ENCODE assay signal across 1 cellular context in the genomic region with DNA sequence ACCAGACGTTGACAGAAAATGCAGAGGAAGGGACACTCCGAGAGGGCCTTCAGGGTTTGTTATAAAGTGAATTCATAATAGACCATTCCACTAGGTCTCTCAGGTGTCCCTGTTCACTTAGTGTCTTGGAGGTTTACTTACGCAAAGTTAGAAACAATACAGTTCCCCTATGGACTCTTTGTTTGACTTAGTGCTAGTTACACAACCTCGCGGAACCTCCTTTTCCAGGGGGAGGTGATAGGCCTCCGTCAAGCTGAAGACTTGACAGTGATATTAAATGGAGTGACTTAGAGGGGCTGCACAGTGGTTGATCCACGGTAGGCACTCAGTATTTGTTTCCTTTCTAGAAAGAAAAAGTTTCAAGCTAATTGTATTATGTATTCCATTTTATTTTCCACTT.
A peak's percentile ranks its signal among the peaks of the same experiment; 100 is the strongest.
TF ChIP-seq lines count a peak whose summit lies in the region.

No MANE protein-coding gene starts in this region.

TF ChIP-seq in HepG2, 621 proteins besides CTCF, POLR2A, EP300 and RAD21 (continues in another document):
- TF ChIP-seq ZNF432 (CRISPR knock-in tag; IDR thresholded peaks at IDR 0.05; ENCODE audit: borderline replicate concordance) (no peak), ESRRA (CRISPR knock-in tag; IDR thresholded peaks at IDR 0.05; ENCODE audit: low read depth) (no peak), SAP130 (CRISPR knock-in tag; IDR thresholded peaks at IDR 0.05; ENCODE audit: low read depth) (peak; percentile 58; the same call in 1 of the 2 replicates), SOX6 (IDR thresholded peaks at IDR 0.05) (no peak), SOX6 (CRISPR knock-in tag; IDR thresholded peaks at IDR 0.05) (peak; percentile 69; the same call in 1 of the 2 replicates), ZNF746 (CRISPR knock-in tag; IDR thresholded peaks at IDR 0.05) (no peak), TAF1 (CRISPR knock-in tag; IDR thresholded peaks at IDR 0.05) (no peak), ZNF781 (CRISPR knock-in tag; IDR thresholded peaks at IDR 0.05; ENCODE audit: borderline replicate concordance, not compliant biosample characterization) (no peak), MYC (CRISPR knock-in tag; IDR thresholded peaks at IDR 0.05; ENCODE audit: borderline replicate concordance) (no peak), ZNF564 (CRISPR knock-in tag; IDR thresholded peaks at IDR 0.05) (no peak), BRCA1 (CRISPR knock-in tag; IDR thresholded peaks at IDR 0.05) (no peak), ERF (CRISPR knock-in tag; IDR thresholded peaks at IDR 0.05) (0 out of 2 replicates have a peak, but pooled peaks have one; percentile 24), ZMYM2 (CRISPR knock-in tag; IDR thresholded peaks at IDR 0.05) (no peak), HNRNPL (IDR thresholded peaks at IDR 0.05; ENCODE audit: low read depth, low read length) (no peak), ARNTL (CRISPR knock-in tag; IDR thresholded peaks at IDR 0.05) (no peak), ZFP90 (CRISPR knock-in tag; IDR thresholded peaks at IDR 0.05; ENCODE audit: borderline replicate concordance) (no peak), RBM22 (optimal IDR thresholded peaks at IDR 0.05; ENCODE audit: low read length) (no peak), SP140L (CRISPR knock-in tag; IDR thresholded peaks at IDR 0.05; ENCODE audit: borderline replicate concordance) (no peak), SNAI1 (CRISPR knock-in tag; IDR thresholded peaks at IDR 0.05; ENCODE audit: borderline replicate concordance) (no peak), ZFP36L1 (CRISPR knock-in tag; IDR thresholded peaks at IDR 0.05) (no peak), ZNF567 (CRISPR knock-in tag; IDR thresholded peaks at IDR 0.05; ENCODE audit: borderline replicate concordance) (no peak), CEBPB (IDR thresholded peaks at IDR 0.05; ENCODE audit: borderline replicate concordance, low read depth, low read length) (peak; percentile 68; the same call in 1 of the 2 replicates), ZSCAN29 (CRISPR knock-in tag; conservative IDR thresholded peaks at IDR 0.05) (no peak), ARNT2 (CRISPR knock-in tag; IDR thresholded peaks at IDR 0.05; ENCODE audit: low read depth) (no peak)
- TF ChIP-seq, protein P1, sequence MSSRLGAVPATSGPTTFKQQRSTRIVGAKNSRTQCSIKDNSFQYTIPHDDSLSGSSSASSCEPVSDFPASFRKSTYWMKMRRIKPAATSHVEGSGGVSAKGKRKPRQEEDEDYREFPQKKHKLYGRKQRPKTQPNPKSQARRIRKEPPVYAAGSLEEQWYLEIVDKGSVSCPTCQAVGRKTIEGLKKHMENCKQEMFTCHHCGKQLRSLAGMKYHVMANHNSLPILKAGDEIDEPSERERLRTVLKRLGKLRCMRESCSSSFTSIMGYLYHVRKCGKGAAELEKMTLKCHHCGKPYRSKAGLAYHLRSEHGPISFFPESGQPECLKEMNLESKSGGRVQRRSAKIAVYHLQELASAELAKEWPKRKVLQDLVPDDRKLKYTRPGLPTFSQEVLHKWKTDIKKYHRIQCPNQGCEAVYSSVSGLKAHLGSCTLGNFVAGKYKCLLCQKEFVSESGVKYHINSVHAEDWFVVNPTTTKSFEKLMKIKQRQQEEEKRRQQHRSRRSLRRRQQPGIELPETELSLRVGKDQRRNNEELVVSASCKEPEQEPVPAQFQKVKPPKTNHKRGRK (CRISPR knock-in tag; IDR thresholded peaks at IDR 0.05): no peak
- TF ChIP-seq, protein P2, sequence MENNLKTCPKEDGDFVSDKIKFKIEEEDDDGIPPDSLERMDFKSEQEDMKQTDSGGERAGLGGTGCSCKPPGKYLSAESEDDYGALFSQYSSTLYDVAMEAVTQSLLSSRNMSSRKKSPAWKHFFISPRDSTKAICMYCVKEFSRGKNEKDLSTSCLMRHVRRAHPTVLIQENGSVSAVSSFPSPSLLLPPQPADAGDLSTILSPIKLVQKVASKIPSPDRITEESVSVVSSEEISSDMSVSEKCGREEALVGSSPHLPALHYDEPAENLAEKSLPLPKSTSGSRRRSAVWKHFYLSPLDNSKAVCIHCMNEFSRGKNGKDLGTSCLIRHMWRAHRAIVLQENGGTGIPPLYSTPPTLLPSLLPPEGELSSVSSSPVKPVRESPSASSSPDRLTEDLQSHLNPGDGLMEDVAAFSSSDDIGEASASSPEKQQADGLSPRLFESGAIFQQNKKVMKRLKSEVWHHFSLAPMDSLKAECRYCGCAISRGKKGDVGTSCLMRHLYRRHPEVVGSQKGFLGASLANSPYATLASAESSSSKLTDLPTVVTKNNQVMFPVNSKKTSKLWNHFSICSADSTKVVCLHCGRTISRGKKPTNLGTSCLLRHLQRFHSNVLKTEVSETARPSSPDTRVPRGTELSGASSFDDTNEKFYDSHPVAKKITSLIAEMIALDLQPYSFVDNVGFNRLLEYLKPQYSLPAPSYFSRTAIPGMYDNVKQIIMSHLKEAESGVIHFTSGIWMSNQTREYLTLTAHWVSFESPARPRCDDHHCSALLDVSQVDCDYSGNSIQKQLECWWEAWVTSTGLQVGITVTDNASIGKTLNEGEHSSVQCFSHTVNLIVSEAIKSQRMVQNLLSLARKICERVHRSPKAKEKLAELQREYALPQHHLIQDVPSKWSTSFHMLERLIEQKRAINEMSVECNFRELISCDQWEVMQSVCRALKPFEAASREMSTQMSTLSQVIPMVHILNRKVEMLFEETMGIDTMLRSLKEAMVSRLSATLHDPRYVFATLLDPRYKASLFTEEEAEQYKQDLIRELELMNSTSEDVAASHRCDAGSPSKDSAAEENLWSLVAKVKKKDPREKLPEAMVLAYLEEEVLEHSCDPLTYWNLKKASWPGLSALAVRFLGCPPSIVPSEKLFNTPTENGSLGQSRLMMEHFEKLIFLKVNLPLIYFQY (CRISPR knock-in tag; IDR thresholded peaks at IDR 0.05; ENCODE audit: borderline replicate concordance): no peak
- TF ChIP-seq, protein P3, sequence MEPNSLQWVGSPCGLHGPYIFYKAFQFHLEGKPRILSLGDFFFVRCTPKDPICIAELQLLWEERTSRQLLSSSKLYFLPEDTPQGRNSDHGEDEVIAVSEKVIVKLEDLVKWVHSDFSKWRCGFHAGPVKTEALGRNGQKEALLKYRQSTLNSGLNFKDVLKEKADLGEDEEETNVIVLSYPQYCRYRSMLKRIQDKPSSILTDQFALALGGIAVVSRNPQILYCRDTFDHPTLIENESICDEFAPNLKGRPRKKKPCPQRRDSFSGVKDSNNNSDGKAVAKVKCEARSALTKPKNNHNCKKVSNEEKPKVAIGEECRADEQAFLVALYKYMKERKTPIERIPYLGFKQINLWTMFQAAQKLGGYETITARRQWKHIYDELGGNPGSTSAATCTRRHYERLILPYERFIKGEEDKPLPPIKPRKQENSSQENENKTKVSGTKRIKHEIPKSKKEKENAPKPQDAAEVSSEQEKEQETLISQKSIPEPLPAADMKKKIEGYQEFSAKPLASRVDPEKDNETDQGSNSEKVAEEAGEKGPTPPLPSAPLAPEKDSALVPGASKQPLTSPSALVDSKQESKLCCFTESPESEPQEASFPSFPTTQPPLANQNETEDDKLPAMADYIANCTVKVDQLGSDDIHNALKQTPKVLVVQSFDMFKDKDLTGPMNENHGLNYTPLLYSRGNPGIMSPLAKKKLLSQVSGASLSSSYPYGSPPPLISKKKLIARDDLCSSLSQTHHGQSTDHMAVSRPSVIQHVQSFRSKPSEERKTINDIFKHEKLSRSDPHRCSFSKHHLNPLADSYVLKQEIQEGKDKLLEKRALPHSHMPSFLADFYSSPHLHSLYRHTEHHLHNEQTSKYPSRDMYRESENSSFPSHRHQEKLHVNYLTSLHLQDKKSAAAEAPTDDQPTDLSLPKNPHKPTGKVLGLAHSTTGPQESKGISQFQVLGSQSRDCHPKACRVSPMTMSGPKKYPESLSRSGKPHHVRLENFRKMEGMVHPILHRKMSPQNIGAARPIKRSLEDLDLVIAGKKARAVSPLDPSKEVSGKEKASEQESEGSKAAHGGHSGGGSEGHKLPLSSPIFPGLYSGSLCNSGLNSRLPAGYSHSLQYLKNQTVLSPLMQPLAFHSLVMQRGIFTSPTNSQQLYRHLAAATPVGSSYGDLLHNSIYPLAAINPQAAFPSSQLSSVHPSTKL (CRISPR knock-in tag; IDR thresholded peaks at IDR 0.05): peak; percentile 34
- TF ChIP-seq, protein P4, sequence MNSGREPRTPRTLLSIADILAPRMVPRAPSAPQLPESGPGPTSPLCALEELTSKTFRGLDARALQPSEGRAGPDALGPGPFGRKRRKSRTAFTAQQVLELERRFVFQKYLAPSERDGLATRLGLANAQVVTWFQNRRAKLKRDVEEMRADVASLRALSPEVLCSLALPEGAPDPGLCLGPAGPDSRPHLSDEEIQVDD (CRISPR knock-in tag; IDR thresholded peaks at IDR 0.05; ENCODE audit: borderline replicate concordance): no peak
- TF ChIP-seq, protein P5, sequence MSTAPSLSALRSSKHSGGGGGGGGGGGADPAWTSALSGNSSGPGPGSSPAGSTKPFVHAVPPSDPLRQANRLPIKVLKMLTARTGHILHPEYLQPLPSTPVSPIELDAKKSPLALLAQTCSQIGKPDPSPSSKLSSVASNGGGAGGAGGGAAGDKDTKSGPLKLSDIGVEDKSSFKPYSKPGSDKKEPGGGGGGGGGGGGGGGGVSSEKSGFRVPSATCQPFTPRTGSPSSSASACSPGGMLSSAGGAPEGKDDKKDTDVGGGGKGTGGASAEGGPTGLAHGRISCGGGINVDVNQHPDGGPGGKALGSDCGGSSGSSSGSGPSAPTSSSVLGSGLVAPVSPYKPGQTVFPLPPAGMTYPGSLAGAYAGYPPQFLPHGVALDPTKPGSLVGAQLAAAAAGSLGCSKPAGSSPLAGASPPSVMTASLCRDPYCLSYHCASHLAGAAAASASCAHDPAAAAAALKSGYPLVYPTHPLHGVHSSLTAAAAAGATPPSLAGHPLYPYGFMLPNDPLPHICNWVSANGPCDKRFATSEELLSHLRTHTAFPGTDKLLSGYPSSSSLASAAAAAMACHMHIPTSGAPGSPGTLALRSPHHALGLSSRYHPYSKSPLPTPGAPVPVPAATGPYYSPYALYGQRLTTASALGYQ (CRISPR knock-in tag; IDR thresholded peaks at IDR 0.05): no peak
- TF ChIP-seq, protein P6, sequence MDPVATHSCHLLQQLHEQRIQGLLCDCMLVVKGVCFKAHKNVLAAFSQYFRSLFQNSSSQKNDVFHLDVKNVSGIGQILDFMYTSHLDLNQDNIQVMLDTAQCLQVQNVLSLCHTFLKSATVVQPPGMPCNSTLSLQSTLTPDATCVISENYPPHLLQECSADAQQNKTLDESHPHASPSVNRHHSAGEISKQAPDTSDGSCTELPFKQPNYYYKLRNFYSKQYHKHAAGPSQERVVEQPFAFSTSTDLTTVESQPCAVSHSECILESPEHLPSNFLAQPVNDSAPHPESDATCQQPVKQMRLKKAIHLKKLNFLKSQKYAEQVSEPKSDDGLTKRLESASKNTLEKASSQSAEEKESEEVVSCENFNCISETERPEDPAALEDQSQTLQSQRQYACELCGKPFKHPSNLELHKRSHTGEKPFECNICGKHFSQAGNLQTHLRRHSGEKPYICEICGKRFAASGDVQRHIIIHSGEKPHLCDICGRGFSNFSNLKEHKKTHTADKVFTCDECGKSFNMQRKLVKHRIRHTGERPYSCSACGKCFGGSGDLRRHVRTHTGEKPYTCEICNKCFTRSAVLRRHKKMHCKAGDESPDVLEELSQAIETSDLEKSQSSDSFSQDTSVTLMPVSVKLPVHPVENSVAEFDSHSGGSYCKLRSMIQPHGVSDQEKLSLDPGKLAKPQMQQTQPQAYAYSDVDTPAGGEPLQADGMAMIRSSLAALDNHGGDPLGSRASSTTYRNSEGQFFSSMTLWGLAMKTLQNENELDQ (CRISPR knock-in tag; IDR thresholded peaks at IDR 0.05; ENCODE audit: borderline replicate concordance): no peak
- TF ChIP-seq, protein P7, sequence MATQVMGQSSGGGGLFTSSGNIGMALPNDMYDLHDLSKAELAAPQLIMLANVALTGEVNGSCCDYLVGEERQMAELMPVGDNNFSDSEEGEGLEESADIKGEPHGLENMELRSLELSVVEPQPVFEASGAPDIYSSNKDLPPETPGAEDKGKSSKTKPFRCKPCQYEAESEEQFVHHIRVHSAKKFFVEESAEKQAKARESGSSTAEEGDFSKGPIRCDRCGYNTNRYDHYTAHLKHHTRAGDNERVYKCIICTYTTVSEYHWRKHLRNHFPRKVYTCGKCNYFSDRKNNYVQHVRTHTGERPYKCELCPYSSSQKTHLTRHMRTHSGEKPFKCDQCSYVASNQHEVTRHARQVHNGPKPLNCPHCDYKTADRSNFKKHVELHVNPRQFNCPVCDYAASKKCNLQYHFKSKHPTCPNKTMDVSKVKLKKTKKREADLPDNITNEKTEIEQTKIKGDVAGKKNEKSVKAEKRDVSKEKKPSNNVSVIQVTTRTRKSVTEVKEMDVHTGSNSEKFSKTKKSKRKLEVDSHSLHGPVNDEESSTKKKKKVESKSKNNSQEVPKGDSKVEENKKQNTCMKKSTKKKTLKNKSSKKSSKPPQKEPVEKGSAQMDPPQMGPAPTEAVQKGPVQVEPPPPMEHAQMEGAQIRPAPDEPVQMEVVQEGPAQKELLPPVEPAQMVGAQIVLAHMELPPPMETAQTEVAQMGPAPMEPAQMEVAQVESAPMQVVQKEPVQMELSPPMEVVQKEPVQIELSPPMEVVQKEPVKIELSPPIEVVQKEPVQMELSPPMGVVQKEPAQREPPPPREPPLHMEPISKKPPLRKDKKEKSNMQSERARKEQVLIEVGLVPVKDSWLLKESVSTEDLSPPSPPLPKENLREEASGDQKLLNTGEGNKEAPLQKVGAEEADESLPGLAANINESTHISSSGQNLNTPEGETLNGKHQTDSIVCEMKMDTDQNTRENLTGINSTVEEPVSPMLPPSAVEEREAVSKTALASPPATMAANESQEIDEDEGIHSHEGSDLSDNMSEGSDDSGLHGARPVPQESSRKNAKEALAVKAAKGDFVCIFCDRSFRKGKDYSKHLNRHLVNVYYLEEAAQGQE (IDR thresholded peaks at IDR 0.05; ENCODE audit: borderline replicate concordance in 1 of 2, low read depth in 1 of 2, low read length in 2 of 2): no peak
- TF ChIP-seq, protein P8, sequence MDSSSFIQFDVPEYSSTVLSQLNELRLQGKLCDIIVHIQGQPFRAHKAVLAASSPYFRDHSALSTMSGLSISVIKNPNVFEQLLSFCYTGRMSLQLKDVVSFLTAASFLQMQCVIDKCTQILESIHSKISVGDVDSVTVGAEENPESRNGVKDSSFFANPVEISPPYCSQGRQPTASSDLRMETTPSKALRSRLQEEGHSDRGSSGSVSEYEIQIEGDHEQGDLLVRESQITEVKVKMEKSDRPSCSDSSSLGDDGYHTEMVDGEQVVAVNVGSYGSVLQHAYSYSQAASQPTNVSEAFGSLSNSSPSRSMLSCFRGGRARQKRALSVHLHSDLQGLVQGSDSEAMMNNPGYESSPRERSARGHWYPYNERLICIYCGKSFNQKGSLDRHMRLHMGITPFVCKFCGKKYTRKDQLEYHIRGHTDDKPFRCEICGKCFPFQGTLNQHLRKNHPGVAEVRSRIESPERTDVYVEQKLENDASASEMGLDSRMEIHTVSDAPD (CRISPR knock-in tag; IDR thresholded peaks at IDR 0.05): no peak
- TF ChIP-seq, protein P9, sequence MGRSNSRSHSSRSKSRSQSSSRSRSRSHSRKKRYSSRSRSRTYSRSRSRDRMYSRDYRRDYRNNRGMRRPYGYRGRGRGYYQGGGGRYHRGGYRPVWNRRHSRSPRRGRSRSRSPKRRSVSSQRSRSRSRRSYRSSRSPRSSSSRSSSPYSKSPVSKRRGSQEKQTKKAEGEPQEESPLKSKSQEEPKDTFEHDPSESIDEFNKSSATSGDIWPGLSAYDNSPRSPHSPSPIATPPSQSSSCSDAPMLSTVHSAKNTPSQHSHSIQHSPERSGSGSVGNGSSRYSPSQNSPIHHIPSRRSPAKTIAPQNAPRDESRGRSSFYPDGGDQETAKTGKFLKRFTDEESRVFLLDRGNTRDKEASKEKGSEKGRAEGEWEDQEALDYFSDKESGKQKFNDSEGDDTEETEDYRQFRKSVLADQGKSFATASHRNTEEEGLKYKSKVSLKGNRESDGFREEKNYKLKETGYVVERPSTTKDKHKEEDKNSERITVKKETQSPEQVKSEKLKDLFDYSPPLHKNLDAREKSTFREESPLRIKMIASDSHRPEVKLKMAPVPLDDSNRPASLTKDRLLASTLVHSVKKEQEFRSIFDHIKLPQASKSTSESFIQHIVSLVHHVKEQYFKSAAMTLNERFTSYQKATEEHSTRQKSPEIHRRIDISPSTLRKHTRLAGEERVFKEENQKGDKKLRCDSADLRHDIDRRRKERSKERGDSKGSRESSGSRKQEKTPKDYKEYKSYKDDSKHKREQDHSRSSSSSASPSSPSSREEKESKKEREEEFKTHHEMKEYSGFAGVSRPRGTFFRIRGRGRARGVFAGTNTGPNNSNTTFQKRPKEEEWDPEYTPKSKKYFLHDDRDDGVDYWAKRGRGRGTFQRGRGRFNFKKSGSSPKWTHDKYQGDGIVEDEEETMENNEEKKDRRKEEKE (IDR thresholded peaks at IDR 0.05): no peak
